In the genomic region with DNA sequence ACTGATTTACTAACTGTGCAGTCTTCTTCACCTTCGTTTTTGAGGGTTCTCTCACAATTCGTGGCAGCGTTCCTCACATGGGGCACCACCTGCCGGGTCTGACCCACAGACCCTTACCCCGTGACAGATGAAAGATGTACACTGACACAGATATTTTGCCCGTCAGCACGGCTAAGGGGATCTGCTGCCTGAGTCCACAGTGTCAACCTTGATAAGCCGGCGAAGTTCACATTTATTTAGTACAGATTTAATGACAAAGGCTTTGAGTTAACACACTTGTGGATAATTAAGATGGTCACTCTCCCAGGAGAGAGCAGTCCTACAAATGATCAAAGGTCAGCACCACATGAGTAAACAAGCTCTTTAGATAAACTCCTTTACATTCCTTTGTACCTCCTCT, we compare ENCODE assay signal across 25 cellular contexts. TPM values are rescaled to one million over a fixed set of nuclear protein-coding genes. Genes with fewer than 3 reads are reported as not detected.
DNase-seq lines count a peak whose midpoint lies in the region; ATAC-seq, FAIRE-seq and TF ChIP-seq lines count a peak whose summit lies in the region.
"Had no signal": no experiment of that assay in that cellular context is flagged by ENCODE, and none has a peak within 500 bp of the region (broad histone marks: within the 10 kb centered on the region; RNA-seq: fewer than 3 reads in every experiment).

No MANE protein-coding gene starts in this region.

- H3K36me3 ChIP-seq in HepG2 (replicated peaks in 1 of 2; ENCODE audit: control insufficient read depth in 1 of 2, insufficient read depth in 2 of 2, low read length in 2 of 2), result no peaks in the 10 kb centered on the region
- H3K36me3 ChIP-seq in right lobe of liver, result no peaks in the 10 kb centered on the region
- H3K36me3 ChIP-seq in HAP-1 (replicated peaks), result no peaks in the 10 kb centered on the region
- no peaks in the 10 kb centered on the region for H3K36me3 ChIP-seq in endodermal cell (ENCODE audit: control insufficient read depth, insufficient read depth, low read length)
- no peaks in the 10 kb centered on the region for H3K36me3 ChIP-seq in small intestine (ENCODE audit: control insufficient read depth in 2 of 2, insufficient read depth in 2 of 2, low read length in 2 of 2)
- H3K36me3 ChIP-seq in colonic mucosa, result no peaks in the 10 kb centered on the region
- no peaks in the 10 kb centered on the region for H3K36me3 ChIP-seq in MG63
- H3K36me3 ChIP-seq: BE2C had no signal

- no peak overlapping the region for H3K27ac ChIP-seq in HepG2 (ENCODE audit: extremely low read length, insufficient read depth, low read length)
- H3K27ac ChIP-seq in right lobe of liver, result no peak overlapping the region
- H3K27ac ChIP-seq in endodermal cell (ENCODE audit: low read depth, low read length), result no peak overlapping the region
- no peak overlapping the region for H3K27ac ChIP-seq in small intestine (ENCODE audit: low read depth in 1 of 2, low read length in 1 of 2)
- H3K27ac ChIP-seq in colonic mucosa, result no peak overlapping the region
- H3K27ac ChIP-seq: BLaER1, C4-2B had no signal

- WGBS in HepG2 (ENCODE audit: low lambda C conversion rate), result 71% methylated on average over 9 of the region's 9 CpGs
- WGBS in right lobe of liver (ENCODE audit: insufficient coverage, low coverage, low lambda C conversion rate, missing lambda C conversion rate), result 90% methylated on average over 9 of the region's 9 CpGs
- WGBS in endodermal cell (ENCODE audit: insufficient coverage in 1 of 2, insufficient read length in 1 of 2), 2 experiments, result 90 to 94% methylated on average over 7 to 9 of the region's 9 CpGs
- WGBS in small intestine, 3 donors, result 75 to 90% (median 85%) methylated on average over 9 of the region's 9 CpGs

- CTCF ChIA-PET in HepG2 (lab: Yijun Ruan, JAX; ENCODE audit: low intra/inter-chr PET ratio, low total read pairs), result no interaction called here

- TF ChIP-seq EP300 in HepG2 (IDR thresholded peaks at IDR 0.05; ENCODE audit: low read depth in 2 of 2, low read length in 2 of 2), result no peak
- no peak for TF ChIP-seq EP300 in HepG2 (CRISPR knock-in tag; IDR thresholded peaks at IDR 0.05; ENCODE audit: borderline replicate concordance)

- H3K9ac ChIP-seq in HepG2 (ENCODE audit: insufficient read depth, low read depth, low read length) (no peak overlapping the region), endodermal cell (ENCODE audit: extremely low read depth, low read length, poor library complexity, severe bottlenecking) (no peak overlapping the region), colonic mucosa (ENCODE audit: low read depth in 2 of 2, low read length in 2 of 2) (no peak overlapping the region)
- H3K9ac ChIP-seq: BLaER1 had no signal

- BruUV-seq in HepG2 (replicated peaks; lab: Mats Ljungman, UMichigan), result no TSS peak

- no peaks in the 10 kb centered on the region for H3K27me3 Mint-ChIP-seq in endodermal cell (ENCODE audit: insufficient read depth)

- H3K4me3 ChIP-seq in HepG2 (replicated peaks in 1 of 3; ENCODE audit: insufficient read depth in 1 of 3, low read depth in 2 of 3, low read length in 3 of 3) (no peak overlapping the region), right lobe of liver (no peak overlapping the region), HAP-1 (no peak overlapping the region), endodermal cell (ENCODE audit: low read length) (peak overlapping the region; percentile 72), small intestine (ENCODE audit: low read depth in 1 of 2, low read length in 2 of 2) (no peak overlapping the region), colonic mucosa (no peak overlapping the region), MG63 (no peak overlapping the region)
- H3K4me3 ChIP-seq: BLaER1 had no signal

- intact Hi-C loops in HepG2 (cut with micrococcal nuclease; ENCODE audit: unreplicated experiment), result no loop called here
- intact Hi-C loops in right lobe of liver (cut with DNase I), result no loop called here
- intact Hi-C loops in colonic mucosa (cut with DNase I), result no loop called here

- no peak for TF ChIP-seq POLR2A in HepG2 (IDR thresholded peaks at IDR 0.05; ENCODE audit: insufficient read depth in 1 of 2, low read depth in 2 of 2, low read length in 2 of 2)
- TF ChIP-seq POLR2A in right lobe of liver (IDR thresholded peaks at IDR 0.05), result no peak

- peaks cover 16% of the 10 kb centered on the region for H3K4me1 ChIP-seq in HepG2 (ENCODE audit: insufficient read depth, low read length)
- no peaks in the 10 kb centered on the region for H3K4me1 ChIP-seq in right lobe of liver
- H3K4me1 ChIP-seq in HAP-1, result peaks cover 11% of the 10 kb centered on the region
- no peaks in the 10 kb centered on the region for H3K4me1 ChIP-seq in endodermal cell (ENCODE audit: control insufficient read depth, insufficient read depth, low read length)
- H3K4me1 ChIP-seq in small intestine (ENCODE audit: control insufficient read depth in 2 of 2, insufficient read depth in 1 of 2, low read depth in 1 of 2, low read length in 1 of 2), result no peaks in the 10 kb centered on the region
- no peaks in the 10 kb centered on the region for H3K4me1 ChIP-seq in colonic mucosa
- H3K4me1 ChIP-seq: BE2C, BLaER1 had no signal

- no peaks in the 10 kb centered on the region for H3K4me1 Mint-ChIP-seq in endodermal cell

- in situ Hi-C loops in HepG2 (cut with HindIII; ENCODE audit: extremely low pct_ligation_motif_present, low pct_unique_long_range_greater_than_20kb) (no loop called here), HAP-1 (cut with MboI; ENCODE audit: low sequenced_read_pairs) (no loop called here)

- POLR2A ChIA-PET in HepG2 (lab: Yijun Ruan, JAX), result interaction anchor here (1.1 to 1.5 kb wide), 2 partner anchors 16 to 43 kb away, joined by 3 to 4 read pairs; a partner anchor contains a TSS

- H3K27me3 ChIP-seq in HepG2 (ENCODE audit: control insufficient read depth in 1 of 2, insufficient read depth in 2 of 2, low read length in 2 of 2), result no peaks in the 10 kb centered on the region
- no peaks in the 10 kb centered on the region for H3K27me3 ChIP-seq in right lobe of liver
- no peaks in the 10 kb centered on the region for H3K27me3 ChIP-seq in HAP-1 (ENCODE audit: low read depth)
- H3K27me3 ChIP-seq in endodermal cell (ENCODE audit: control insufficient read depth, insufficient read depth, low read length, poor library complexity, severe bottlenecking), result no peaks in the 10 kb centered on the region
- H3K27me3 ChIP-seq in small intestine (ENCODE audit: control insufficient read depth in 2 of 2, insufficient read depth in 2 of 2, low read length in 2 of 2), result no peaks in the 10 kb centered on the region
- H3K27me3 ChIP-seq in colonic mucosa, result no peaks in the 10 kb centered on the region
- no peaks in the 10 kb centered on the region for H3K27me3 ChIP-seq in MG63
- H3K27me3 ChIP-seq: BE2C, BLaER1 had no signal

- H3K27ac Mint-ChIP-seq in endodermal cell, result no peak overlapping the region
- H3K27ac Mint-ChIP-seq: CD4-positive, alpha-beta T cell; CD8-positive, alpha-beta T cell had no signal

- peaks cover 88% of the 10 kb centered on the region for H3K9me3 Mint-ChIP-seq in endodermal cell

- no peak overlapping the region for H2AFZ ChIP-seq in HepG2 (ENCODE audit: low read length)

- DNase-seq in HepG2 (ENCODE audit: low spot score) (peak; percentile 36), right lobe of liver (no peak), HAP-1 (ENCODE audit: low spot score in 2 of 2) (peak; percentile 17 to 65), endodermal cell (no peak), small intestine (peak; percentile 34), colonic mucosa (no peak), GM03348 (ENCODE audit: low spot score) (no peak), MG63 (no peak)
- DNase-seq: 8988T; ACHN; BE2C; CD4-positive, alpha-beta T cell; CD8-positive, alpha-beta T cell; DMS 273 treated with DMSO at 0.1 percent for 48 hours; DMS153; DMS53; DMS79; DND-41; EL; GDM1 had no signal

- no peak overlapping the region for H3K4me2 ChIP-seq in HepG2 (ENCODE audit: low read depth, low read length)
- H3K4me2 ChIP-seq: BLaER1 had no signal

- no peak for TF ChIP-seq RAD21 in HepG2 (CRISPR knock-in tag; IDR thresholded peaks at IDR 0.05)

- H3K4me3 Mint-ChIP-seq in endodermal cell, result no peak overlapping the region
- H3K4me3 Mint-ChIP-seq: CD4-positive, alpha-beta T cell; CD8-positive, alpha-beta T cell had no signal

- H3K9me3 ChIP-seq in HepG2 (ENCODE audit: low read length) (peaks cover 39% of the 10 kb centered on the region), right lobe of liver (no peaks in the 10 kb centered on the region), HAP-1 (no peaks in the 10 kb centered on the region), endodermal cell (ENCODE audit: control insufficient read depth, low read length) (peaks cover 99% of the 10 kb centered on the region), small intestine (ENCODE audit: control insufficient read depth, low read depth) (no peaks in the 10 kb centered on the region), colonic mucosa (no peaks in the 10 kb centered on the region), MG63 (no peaks in the 10 kb centered on the region)
- H3K9me3 ChIP-seq: BE2C had no signal

- peaks cover 32% of the 10 kb centered on the region for H3K36me3 Mint-ChIP-seq in endodermal cell (ENCODE audit: low read depth)

- FAIRE-seq in HepG2 (lab: Jason Lieb, UNC) (no peak), small intestine (lab: Jason Lieb, UNC) (no peak)
- FAIRE-seq: A204.1, GM12891, GM19239 had no signal

- H4K20me1 ChIP-seq in HepG2 (ENCODE audit: insufficient read depth, low read length), result no peaks in the 10 kb centered on the region
- H4K20me1 ChIP-seq: BLaER1 had no signal

- no peak for TF ChIP-seq CTCF in HepG2 (CRISPR knock-in tag; IDR thresholded peaks at IDR 0.05)
- TF ChIP-seq CTCF in right lobe of liver (IDR thresholded peaks at IDR 0.05), result no peak
- TF ChIP-seq CTCF in endodermal cell (conservative IDR thresholded peaks at IDR 0.05), result no peak
- TF ChIP-seq CTCF in colonic mucosa (IDR thresholded peaks at IDR 0.05), result no peak

- no peaks in the 10 kb centered on the region for H3K79me2 ChIP-seq in HepG2 (ENCODE audit: insufficient read depth, low read length)

- ATAC-seq in HepG2 (no peak), right lobe of liver (no peak)
- ATAC-seq: CD8-positive, alpha-beta T cell had no signal

RNA-seq across cellular contexts. Expression of a gene that starts 15.9 kb away (rescaled TPM):
- total RNA-seq in HepG2 (2016; rRNA removed; fragmentation: Illumina TruSeq; extraction: Trizol) (38.7 and 50.2 TPM in 2 replicates), right lobe of liver (1 to 10 TPM; 2.5 to 6.4 (median 5.0) TPM), endodermal cell (10 to 100 TPM; 44.7 to 49.4 TPM), colonic mucosa (10 to 100 TPM in 1 of 2 donors, 1 to 10 TPM in 1; 8.3 to 11.5 TPM)
- 14.0 and 19.4 TPM in 2 replicates for total RNA-seq in HepG2 (2016; cell fraction: cytosol; rRNA removed; fragmentation: Illumina TruSeq; extraction: Trizol; ENCODE audit: low read depth)
- 38.8 and 49.0 TPM in 2 replicates for total RNA-seq in HepG2 (2016; cell fraction: insoluble cytoplasmic fraction; rRNA removed; fragmentation: Illumina TruSeq; extraction: Trizol)
- 23.9 and 33.2 TPM in 2 replicates for total RNA-seq in HepG2 (2016; cell fraction: membrane; rRNA removed; fragmentation: Illumina TruSeq; extraction: Trizol)
- 39.3 and 43.5 TPM in 2 replicates for total RNA-seq in HepG2 (2016; cell fraction: nucleus; rRNA removed; fragmentation: Illumina TruSeq; extraction: Trizol)
- polyA plus RNA-seq in HepG2 (2011; rRNA removed) (13.5 and 18.1 TPM in 2 replicates), small intestine (1 to 10 TPM; 4.1 to 6.7 (median 4.5) TPM)
- polyA plus RNA-seq in HepG2 (2011; cell fraction: cytosol; rRNA removed), result 8.0 and 11.3 TPM in 2 replicates
- polyA plus RNA-seq in HepG2 (2011; cell fraction: nucleus; rRNA removed), result 14.7 and 17.6 TPM in 2 replicates
- polyA plus RNA-seq in HepG2 (2012), result 13.9 and 16.3 TPM in 2 replicates
- 1.5 and 1.8 TPM in 2 replicates for polyA plus RNA-seq in HepG2 (2016; cell fraction: cytosol; fragmentation: Illumina TruSeq; extraction: Trizol; ENCODE audit: low read depth)
- 28.6 and 28.7 TPM in 2 replicates for polyA plus RNA-seq in HepG2 (2016; cell fraction: insoluble cytoplasmic fraction; fragmentation: Illumina TruSeq; extraction: Trizol; ENCODE audit: low read depth)
- 2.3 and 3.2 TPM in 2 replicates for polyA plus RNA-seq in HepG2 (2016; cell fraction: membrane; fragmentation: Illumina TruSeq; extraction: Trizol; ENCODE audit: low read depth)
- 28.1 and 32.8 TPM in 2 replicates for polyA plus RNA-seq in HepG2 (2016; cell fraction: nucleus; fragmentation: Illumina TruSeq; extraction: Trizol; ENCODE audit: insufficient read depth, low read depth)
- polyA minus RNA-seq in HepG2 (2011; rRNA and poly(A)+ RNA removed; ENCODE audit: low replicate concordance), result 14.4 and 24.2 TPM in 2 replicates
- polyA minus RNA-seq in HepG2 (2011; cell fraction: cytosol; rRNA and poly(A)+ RNA removed), result 12.3 and 12.7 TPM in 2 replicates
- polyA minus RNA-seq in HepG2 (2011; cell fraction: nucleus; rRNA and poly(A)+ RNA removed), result 70.5 and 70.8 TPM in 2 replicates
- 31.6 TPM for polyA plus RNA-seq in endodermal cell (2013, experiment 1 of 2)
- polyA plus RNA-seq in endodermal cell (2013, experiment 2 of 2), result 31.6 TPM
- 56.2 and 79.4 TPM in 2 replicates for total RNA-seq in MG63 (2014; rRNA removed; shearing (Covaris generic); ENCODE audit: low replicate concordance)

RNA-seq across cellular contexts. Expression of a gene that starts 58.3 kb away (rescaled TPM):
- total RNA-seq in HepG2 (2016; rRNA removed; fragmentation: Illumina TruSeq; extraction: Trizol), result 19.2 and 19.8 TPM in 2 replicates
- 46.9 and 48.3 TPM in 2 replicates for total RNA-seq in HepG2 (2016; cell fraction: cytosol; rRNA removed; fragmentation: Illumina TruSeq; extraction: Trizol; ENCODE audit: low read depth)
- total RNA-seq in HepG2 (2016; cell fraction: insoluble cytoplasmic fraction; rRNA removed; fragmentation: Illumina TruSeq; extraction: Trizol), result 14.8 and 19.7 TPM in 2 replicates
- total RNA-seq in HepG2 (2016; cell fraction: membrane; rRNA removed; fragmentation: Illumina TruSeq; extraction: Trizol), result 57.6 and 63.8 TPM in 2 replicates
- total RNA-seq in HepG2 (2016; cell fraction: nucleus; rRNA removed; fragmentation: Illumina TruSeq; extraction: Trizol), result 11.9 and 14.4 TPM in 2 replicates
- polyA plus RNA-seq in HepG2 (2011; rRNA removed), result 10.1 and 11.3 TPM in 2 replicates
- 10.6 and 13.0 TPM in 2 replicates for polyA plus RNA-seq in HepG2 (2011; cell fraction: cytosol; rRNA removed)
- 6.4 and 6.5 TPM in 2 replicates for polyA plus RNA-seq in HepG2 (2011; cell fraction: nucleus; rRNA removed)
- 10.6 and 12.3 TPM in 2 replicates for polyA plus RNA-seq in HepG2 (2012)
- 72.4 and 72.7 TPM in 2 replicates for polyA plus RNA-seq in HepG2 (2016; cell fraction: cytosol; fragmentation: Illumina TruSeq; extraction: Trizol; ENCODE audit: low read depth)
- polyA plus RNA-seq in HepG2 (2016; cell fraction: insoluble cytoplasmic fraction; fragmentation: Illumina TruSeq; extraction: Trizol; ENCODE audit: low read depth), result 20.1 and 23.8 TPM in 2 replicates
- 67.8 and 75.8 TPM in 2 replicates for polyA plus RNA-seq in HepG2 (2016; cell fraction: membrane; fragmentation: Illumina TruSeq; extraction: Trizol; ENCODE audit: low read depth)
- 20.9 and 21.6 TPM in 2 replicates for polyA plus RNA-seq in HepG2 (2016; cell fraction: nucleus; fragmentation: Illumina TruSeq; extraction: Trizol; ENCODE audit: insufficient read depth, low read depth)
- polyA minus RNA-seq in HepG2 (2011; rRNA and poly(A)+ RNA removed; ENCODE audit: low replicate concordance), result 2.8 and 10.7 TPM in 2 replicates
- 9.2 and 9.4 TPM in 2 replicates for polyA minus RNA-seq in HepG2 (2011; cell fraction: cytosol; rRNA and poly(A)+ RNA removed)
- 15.0 and 15.5 TPM in 2 replicates for polyA minus RNA-seq in HepG2 (2011; cell fraction: nucleus; rRNA and poly(A)+ RNA removed)
- 10 to 100 TPM in 3 of 6 experiments, 1 to 10 TPM in 3; 6.7 to 26.9 (median 15.9) TPM for total RNA-seq in right lobe of liver
- total RNA-seq in endodermal cell, result 10 to 100 TPM; 29.8 to 32.2 TPM
- 41.1 TPM for polyA plus RNA-seq in endodermal cell (2013, experiment 1 of 2)
- 43.3 TPM for polyA plus RNA-seq in endodermal cell (2013, experiment 2 of 2)
- polyA plus RNA-seq in small intestine, result 10 to 100 TPM in 1 of 3 donors, 1 to 10 TPM in 2; 6.5 to 10.6 (median 6.9) TPM
- total RNA-seq in colonic mucosa, result 10 to 100 TPM in 1 of 2 donors, 1 to 10 TPM in 1; 9.1 to 11.7 TPM
- 73.1 and 97.4 TPM in 2 replicates for total RNA-seq in MG63 (2014; rRNA removed; shearing (Covaris generic); ENCODE audit: low replicate concordance)

Comparison
In these comparisons a context has a peak if more than half of its experiments do, and no peak if none do; other contexts are left out.
1. DNase-seq: peak in HepG2 (single experiment), HAP-1 (2 of 2) and small intestine (single experiment); none in right lobe of liver (0 of 3), endodermal cell (single experiment), colonic mucosa (single experiment), GM03348 (single experiment) and MG63 (single experiment).